ENCODE assay signal across 8 cellular contexts in genomic region chr9:136051568-136052432, GRCh38. TPM values are rescaled to one million over a fixed set of nuclear protein-coding genes. Genes with fewer than 3 reads are reported as not detected.
DNase-seq lines count a peak whose midpoint lies in the region; ATAC-seq, FAIRE-seq and TF ChIP-seq lines count a peak whose summit lies in the region.

No MANE protein-coding gene starts in this region.

- H3K4me3 Mint-ChIP-seq in GM23338 = peak overlapping the region; percentile 75

- POLR2A ChIA-PET in AG04450 (lab: Yijun Ruan, JAX) (interaction anchor here (0.6 to 2.0 kb wide), 9 partner anchors 8 to 1685 kb away, joined by 3 to 12 read pairs (median 4); no protein-coding TSS in a partner anchor), K562 (lab: Yijun Ruan, JAX) (no interaction called here)

- H3K4me3 ChIP-seq in AG04450 (ENCODE audit: low read depth, low read length) (peak overlapping the region; percentile 67), GM23338 (peak overlapping the region; percentile 78), K562 (no peak overlapping the region), hepatocyte (peak overlapping the region; percentile 77), parathyroid adenoma (ENCODE audit: low read depth, low read length) (no peak overlapping the region)

- peaks cover 4% of the 10 kb centered on the region; the same call in 1 of the 2 replicates for H3K9me3 ChIP-seq in AG04450 (ENCODE audit: control insufficient read depth, insufficient read depth, low read length)
- no peaks in the 10 kb centered on the region for H3K9me3 ChIP-seq in K562 (replicated peaks; ENCODE audit: control insufficient read depth, insufficient read depth, low read depth, low read length)
- H3K9me3 ChIP-seq in hepatocyte (ENCODE audit: low read depth) = no peaks in the 10 kb centered on the region
- no peaks in the 10 kb centered on the region for H3K9me3 ChIP-seq in parathyroid adenoma (ENCODE audit: control insufficient read depth, low read length)

- H3K9me2 ChIP-seq in GM23338 (ENCODE audit: insufficient read depth) = no peaks in the 10 kb centered on the region
- H3K9me2 ChIP-seq in hepatocyte (replicated peaks; ENCODE audit: insufficient read depth) = no peaks in the 10 kb centered on the region

- H3K9me1 ChIP-seq in K562 (ENCODE audit: control insufficient read depth, insufficient read depth, low read length) = no peaks in the 10 kb centered on the region

- BruUV-seq in K562 (replicated peaks; lab: Mats Ljungman, UMichigan) = no TSS peak

- in situ Hi-C loops in K562 (cut with MboI) = no loop called here

- no peak for TF ChIP-seq EP300 in K562 (IDR thresholded peaks at IDR 0.05; ENCODE audit: low read length)

- ATAC-seq in GM23338 (peak; percentile 24), K562 (no peak), GM21515 (IDR thresholded peaks at IDR 0.05; ENCODE audit: unreplicated experiment) (no peak)

- H3F3A ChIP-seq in GM23338 (replicated peaks; ENCODE audit: low read depth) = peaks cover 11% of the 10 kb centered on the region; the same call in 1 of the 2 replicates

- no peaks in the 10 kb centered on the region for H3K9me3 Mint-ChIP-seq in GM23338

- peak overlapping the region; percentile 83 for H3K27ac ChIP-seq in AG04450 (ENCODE audit: low read depth, low read length)
- H3K27ac ChIP-seq in GM23338 (ENCODE audit: low read depth) = no peak overlapping the region
- H3K27ac ChIP-seq in K562 (ENCODE audit: extremely low read depth, low read depth, low read length) = no peak overlapping the region
- H3K27ac ChIP-seq in hepatocyte = peak overlapping the region; percentile 74
- no peak overlapping the region for H3K27ac ChIP-seq in parathyroid adenoma

- TF ChIP-seq RAD21 in K562 (CRISPR knock-in tag; conservative IDR thresholded peaks at IDR 0.05 in 1 of 2, IDR thresholded peaks at IDR 0.05 in 1 of 2) = no peak

- CTCF ChIA-PET in AG04450 (lab: Charles Lee) (interaction anchor here (0.6 to 1.3 kb wide), 4 partner anchors 49 to 593 kb away, joined by 3 to 6 read pairs (median 4); no protein-coding TSS in a partner anchor), K562 (lab: Yijun Ruan, JAX; ENCODE audit: low intra/inter-chr PET ratio) (interaction anchor here (0.6 kb wide), 1 partner anchor 75 kb away, joined by 4 read pairs; no protein-coding TSS in a partner anchor)

- H3K27me3 Mint-ChIP-seq in GM23338 (ENCODE audit: insufficient read depth, low read depth, poor library complexity) = peaks cover 9% of the 10 kb centered on the region

- no peak for FAIRE-seq in K562 (lab: Jason Lieb, UNC)

- no peak for TF ChIP-seq CTCF in AG04450 (IDR thresholded peaks at IDR 0.05; ENCODE audit: low read depth, low read length)
- no peak for TF ChIP-seq CTCF in GM23338 (conservative IDR thresholded peaks at IDR 0.05; ENCODE audit: low read depth in 2 of 2)
- no peak for TF ChIP-seq CTCF in K562 (IDR thresholded peaks at IDR 0.05 in 2 of 3, conservative IDR thresholded peaks at IDR 0.05 in 1 of 3; ENCODE audit: insufficient read depth in 2 of 3, low read depth in 1 of 3, low read length in 3 of 3)
- no peak for TF ChIP-seq CTCF in hepatocyte (IDR thresholded peaks at IDR 0.05; ENCODE audit: poor library complexity)
- no peak for TF ChIP-seq CTCF in parathyroid adenoma (IDR thresholded peaks at IDR 0.05)

- H2AFZ ChIP-seq in GM23338 = no peak overlapping the region
- no peak overlapping the region for H2AFZ ChIP-seq in K562 (ENCODE audit: low read depth, low read length)
- H2AFZ ChIP-seq in hepatocyte = no peak overlapping the region
- no peak overlapping the region for H2AFZ ChIP-seq in parathyroid adenoma

- H3K4me2 ChIP-seq in GM23338 (peak overlapping the region; percentile 92), K562 (ENCODE audit: insufficient read depth, low read length) (no peak overlapping the region), hepatocyte (peak overlapping the region; percentile 100), parathyroid adenoma (ENCODE audit: low read length) (peak overlapping the region; percentile 63)

- DNase-seq in AG04450 (ENCODE audit: low read depth, low spot score) (peak; percentile 80), GM23338 (ENCODE audit: low spot score) (peak; percentile 91), NCI-H510A (lab: John Stamatoyannopoulos, UW) (peak; percentile 79), K562 (ENCODE audit: extremely low read depth in 1 of 4, low spot score in 3 of 4) (no peak), hepatocyte (ENCODE audit: low spot score) (peak; percentile 94), activated gamma-delta T cell treated with Interleukin-2 at 50 U/mL for 16 hours (no peak)

- H3K4me1 Mint-ChIP-seq in GM23338 = peaks cover 32% of the 10 kb centered on the region

- H3K4me1 ChIP-seq in GM23338 (ENCODE audit: insufficient read depth) (peaks cover 22% of the 10 kb centered on the region), K562 (replicated peaks in 1 of 2; ENCODE audit: control insufficient read depth in 2 of 2, insufficient read depth in 2 of 2, low read length in 2 of 2) (peaks cover 0 to 68% of the 10 kb centered on the region in 2 experiments; a peak in 2 of 5 replicates), hepatocyte (ENCODE audit: insufficient read depth) (peaks cover 34% of the 10 kb centered on the region), parathyroid adenoma (no peaks in the 10 kb centered on the region)

- H3K27me3 ChIP-seq in AG04450 (ENCODE audit: control insufficient read depth, insufficient read depth, low read length) (no peaks in the 10 kb centered on the region), GM23338 (ENCODE audit: insufficient read depth) (no peaks in the 10 kb centered on the region; the same call in 1 of the 2 replicates), K562 (ENCODE audit: control insufficient read depth in 2 of 2, insufficient read depth in 2 of 2, low read length in 2 of 2) (no peaks in the 10 kb centered on the region), hepatocyte (no peaks in the 10 kb centered on the region), parathyroid adenoma (ENCODE audit: control insufficient read depth, insufficient read depth, low read length) (no peaks in the 10 kb centered on the region)

- H3K9ac ChIP-seq in K562 (ENCODE audit: insufficient read depth in 1 of 2, low read depth in 2 of 2, low read length in 2 of 2) = no peak overlapping the region
- no peak overlapping the region for H3K9ac ChIP-seq in parathyroid adenoma

- no peak for TF ChIP-seq POLR2A in K562 (conservative IDR thresholded peaks at IDR 0.05)

- WGBS in K562 (ENCODE audit: insufficient coverage, low coverage, missing lambda C conversion rate) = 86% methylated on average over 13 of the region's 66 CpGs
- WGBS in hepatocyte (ENCODE audit: low lambda C conversion rate, missing lambda C conversion rate) = under 1% methylated on average over 44 of the region's 66 CpGs

- no peaks in the 10 kb centered on the region; the same call in 1 of the 2 replicates for H4K20me1 ChIP-seq in GM23338 (replicated peaks; ENCODE audit: insufficient read depth)
- peaks cover 12% of the 10 kb centered on the region for H4K20me1 ChIP-seq in K562 (replicated peaks; ENCODE audit: control insufficient read depth, insufficient read depth, low read length)
- peaks cover 50% of the 10 kb centered on the region for H4K20me1 ChIP-seq in hepatocyte (ENCODE audit: insufficient read depth, poor library complexity, severe bottlenecking)

- H3K79me2 ChIP-seq in GM23338 (replicated peaks; ENCODE audit: insufficient read depth) (no peaks in the 10 kb centered on the region), K562 (ENCODE audit: control insufficient read depth, insufficient read depth, low read length) (peaks cover 35% of the 10 kb centered on the region; the same call in 2 of the 3 replicates), hepatocyte (peaks cover 79% of the 10 kb centered on the region), parathyroid adenoma (peaks cover 5% of the 10 kb centered on the region)

- H3K36me3 ChIP-seq in GM23338 (ENCODE audit: insufficient read depth) (no peaks in the 10 kb centered on the region), K562 (ENCODE audit: control insufficient read depth, insufficient read depth, low read length) (peaks cover 45% of the 10 kb centered on the region; the same call in 1 of the 3 replicates), hepatocyte (replicated peaks; ENCODE audit: insufficient read depth, low read depth) (no peaks in the 10 kb centered on the region), parathyroid adenoma (ENCODE audit: control insufficient read depth, insufficient read depth, low read length) (no peaks in the 10 kb centered on the region)

- intact Hi-C loops in K562 (cut with micrococcal nuclease) = no loop called here

- H3K27ac Mint-ChIP-seq in GM23338 = peak overlapping the region; percentile 72; the same call in 1 of the 2 replicates

- no peaks in the 10 kb centered on the region for H3K36me3 Mint-ChIP-seq in GM23338 (ENCODE audit: low read depth)

TF ChIP-seq in GM23338, 12 proteins besides CTCF, POLR2A, EP300 and RAD21 (continues in another document):
- TF ChIP-seq POLR2AphosphoS5 (IDR thresholded peaks at IDR 0.05; ENCODE audit: low read depth) = 0 out of 2 replicates have a peak, but pooled peaks have one; percentile 4

RNA-seq across cellular contexts. Expression of gene NACC2, which starts 43.3 kb away (rescaled TPM):
- 11.7 and 12.2 TPM in 2 replicates for polyA plus RNA-seq in AG04450 (2011; rRNA removed)
- polyA minus RNA-seq in AG04450 (2011; rRNA and poly(A)+ RNA removed) = 12.9 and 14.1 TPM in 2 replicates
- 16.5 and 20.8 TPM in 2 replicates for total RNA-seq in GM23338 (2014; rRNA removed; shearing (Covaris generic))
- 3.2 and 3.8 TPM in 2 replicates for polyA plus RNA-seq in GM23338 (2016; fragmentation: Nextera tagmentation; extraction: Ambion mirVana)
- 15.2 and 27.2 TPM in 2 replicates for total RNA-seq in K562 (2011; cell fraction: chromatin; rRNA removed; ENCODE audit: low replicate concordance)
- total RNA-seq in K562 (2011; cell fraction: nucleolus; rRNA removed) = 17.0 and 18.7 TPM in 2 replicates
- 10.7 and 13.6 TPM in 2 replicates for total RNA-seq in K562 (2011; cell fraction: nucleoplasm; rRNA removed)
- total RNA-seq in K562 (2014; rRNA removed) = 16.6 and 21.1 TPM in 2 replicates
- total RNA-seq in K562 (2014; rRNA removed; fragmentation: Illumina TruSeq; extraction: Trizol) = 4.4 and 4.8 TPM in 2 replicates
- 9.9 and 10.1 TPM in 2 replicates for total RNA-seq in K562 (2015; rRNA removed; fragmentation: Illumina TruSeq; extraction: Trizol)
- total RNA-seq in K562 (2021) = 22.2 and 25.1 TPM in 2 replicates
- polyA plus RNA-seq in K562 (2011; rRNA removed) = 5.6 TPM in 2 replicates
- 7.2 and 16.2 TPM in 2 replicates for polyA plus RNA-seq in K562 (2011; cell fraction: cytosol; rRNA removed)
- polyA plus RNA-seq in K562 (2011; cell fraction: nucleus; rRNA removed) = 14.6 and 26.1 TPM in 2 replicates
- polyA plus RNA-seq in K562 (2012) = 9.1 and 10.5 TPM in 2 replicates
- polyA plus RNA-seq in K562 (2014; fragmentation: Illumina TruSeq; extraction: Trizol) = 5.2 and 8.0 TPM in 2 replicates
- polyA plus RNA-seq in K562 (2014; fragmentation: Nextera tagmentation; extraction: Ambion mirVana) = under 1 TPM; 0.70 to 0.73 TPM
- 11.7 and 12.5 TPM in 2 replicates for polyA plus RNA-seq in K562 (2014; rRNA removed)
- 5.4 and 11.8 TPM in 2 replicates for polyA minus RNA-seq in K562 (2011; rRNA and poly(A)+ RNA removed)
- 12.6 and 13.9 TPM in 2 replicates for polyA minus RNA-seq in K562 (2011; cell fraction: cytosol; rRNA and poly(A)+ RNA removed)
- 5.9 and 6.5 TPM in 2 replicates for polyA minus RNA-seq in K562 (2011; cell fraction: nucleus; rRNA and poly(A)+ RNA removed)
- total RNA-seq in hepatocyte = 12.3 and 13.0 TPM in 2 replicates
- polyA plus RNA-seq in hepatocyte = 7.1 and 11.0 TPM in 2 replicates

Comparison
In these comparisons a context has a peak if more than half of its experiments do, and no peak if none do; other contexts are left out.
1. DNase-seq: peak in AG04450 (single experiment), GM23338 (single experiment), NCI-H510A (single experiment) and hepatocyte (single experiment); none in K562 (0 of 4) and activated gamma-delta T cell treated with Interleukin-2 at 50 U/mL for 16 hours (single experiment).
2. H3K27ac ChIP-seq: peak in AG04450 (single experiment) and hepatocyte (single experiment); none in GM23338 (single experiment), K562 (single experiment) and parathyroid adenoma (single experiment).
3. H3K4me3 ChIP-seq: peak in AG04450 (single experiment), GM23338 (single experiment) and hepatocyte (single experiment); none in K562 (single experiment) and parathyroid adenoma (single experiment).